In the genomic region with DNA sequence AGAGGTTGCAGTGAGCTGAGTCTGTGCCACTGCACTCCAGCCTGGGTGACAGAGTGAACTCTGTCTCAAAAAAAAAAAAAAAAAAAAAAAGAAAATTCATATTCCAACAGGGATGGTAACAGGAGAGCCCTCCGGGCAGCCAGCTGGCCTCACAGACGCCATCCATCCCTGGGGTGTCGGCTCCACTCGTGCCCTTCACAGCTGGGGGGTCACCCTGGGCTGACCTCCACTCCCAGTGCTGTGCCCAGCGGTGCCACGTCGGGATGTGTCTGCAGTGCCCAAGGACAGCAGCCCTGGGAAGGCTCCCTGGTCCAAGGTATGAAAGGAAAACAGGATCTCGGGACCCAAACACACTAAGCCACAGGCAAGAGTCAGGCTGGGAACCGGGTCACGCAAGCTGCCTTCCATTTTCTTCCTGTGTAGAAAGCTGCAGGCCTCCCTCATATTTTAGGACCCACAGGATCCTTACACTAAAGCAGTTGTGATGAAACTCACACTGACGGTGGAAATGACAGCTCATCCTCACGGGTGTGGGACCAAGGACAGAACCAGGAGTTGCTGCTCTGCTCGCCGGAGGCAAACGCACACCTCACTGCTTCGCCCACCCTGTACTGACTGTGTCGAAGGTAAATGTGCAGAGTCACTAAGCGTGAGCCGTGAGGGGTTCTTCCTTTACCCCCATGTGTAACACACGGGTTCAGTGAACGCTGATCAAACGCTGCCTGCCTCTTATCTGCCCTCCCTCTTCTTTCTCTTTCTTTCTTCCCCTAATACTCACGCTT, we compare ENCODE assay signal across 10 cellular contexts. TPM values are rescaled to one million over a fixed set of nuclear protein-coding genes. Genes with fewer than 3 reads are reported as not detected.
DNase-seq lines count a peak whose midpoint lies in the region; ATAC-seq and TF ChIP-seq lines count a peak whose summit lies in the region.
"Had no signal": no experiment of that assay in that cellular context is flagged by ENCODE, and none has a peak within 500 bp of the region (broad histone marks: within the 10 kb centered on the region; RNA-seq: fewer than 3 reads in every experiment).

No MANE protein-coding gene starts in this region.

- peak; percentile 18 for DNase-seq in stimulated activated CD4-positive, alpha-beta T cell treated with anti-CD3 and anti-CD28 coated beads, Interleukin-2, amount 100 ng/mL, for 4 hours (ENCODE audit: low read depth)
- DNase-seq in stimulated activated CD4-positive, alpha-beta T cell treated with anti-CD3 and anti-CD28 coated beads, Interleukin-2, amount 100 ng/mL, for 48 hours = no peak
- DNase-seq in activated T-helper 2 cell treated with anti-CD3 and anti-CD28 coated beads, Interferon-gamma antibody, Interleukin-2, Interleukin-4, amounts not matched to agents 10 μg/mL and 5 μg/mL and 100 μg/mL, durations not matched to agents 14 hours and 24 hours and 36 hours (ENCODE audit: low spot score) = no peak
- DNase-seq in right lobe of liver (no peak), type B pancreatic cell (ENCODE audit: extremely low spot score, unreplicated experiment) (no peak), activated gamma-delta T cell (lab: John Stamatoyannopoulos, UW) (no peak), UCSD-AML1 (lab: John Stamatoyannopoulos, UW; ENCODE audit: unreplicated experiment) (no peak), NCI-H2227 (lab: John Stamatoyannopoulos, UW; ENCODE audit: unreplicated experiment) (no peak)
- DNase-seq: NCI-H1092 treated with DMSO at 0.1 percent for 48 hours, upper lobe of right lung had no signal

- H3K27me3 Mint-ChIP-seq in activated T-helper 2 cell treated with anti-CD3 and anti-CD28 coated beads, Interferon-gamma antibody, Interleukin-2, Interleukin-4, amounts not matched to agents 10 μg/mL and 5 μg/mL and 100 μg/mL, durations not matched to agents 14 hours and 24 hours and 36 hours (ENCODE audit: low read depth) = no peaks in the 10 kb centered on the region
- no peaks in the 10 kb centered on the region for H3K27me3 Mint-ChIP-seq in type B pancreatic cell

- H3K4me1 Mint-ChIP-seq in activated T-helper 2 cell treated with anti-CD3 and anti-CD28 coated beads, Interferon-gamma antibody, Interleukin-2, Interleukin-4, amounts not matched to agents 10 μg/mL and 5 μg/mL and 100 μg/mL, durations not matched to agents 14 hours and 24 hours and 36 hours (ENCODE audit: low read depth) = peaks cover 63% of the 10 kb centered on the region
- H3K4me1 Mint-ChIP-seq in type B pancreatic cell (ENCODE audit: unreplicated experiment) = peaks cover 47% of the 10 kb centered on the region

- H3K36me3 ChIP-seq in right lobe of liver = no peaks in the 10 kb centered on the region
- H3K36me3 ChIP-seq: upper lobe of right lung had no signal

- H3K9me3 ChIP-seq in right lobe of liver = no peaks in the 10 kb centered on the region
- H3K9me3 ChIP-seq: upper lobe of right lung had no signal

- H3K27ac ChIP-seq in right lobe of liver = peak overlapping the region; percentile 95 to 99 (median 99)
- H3K27ac ChIP-seq: upper lobe of right lung had no signal

- peak overlapping the region; percentile 78 for H3K4me3 Mint-ChIP-seq in activated T-helper 2 cell treated with anti-CD3 and anti-CD28 coated beads, Interferon-gamma antibody, Interleukin-2, Interleukin-4, amounts not matched to agents 10 μg/mL and 5 μg/mL and 100 μg/mL, durations not matched to agents 14 hours and 24 hours and 36 hours (ENCODE audit: low read depth)
- peak overlapping the region; percentile 37 for H3K4me3 Mint-ChIP-seq in type B pancreatic cell

- 28% methylated on average over 16 of the region's 23 CpGs for WGBS in right lobe of liver (ENCODE audit: insufficient coverage, low coverage, low lambda C conversion rate, missing lambda C conversion rate)

- no peak for ATAC-seq in right lobe of liver
- ATAC-seq: upper lobe of right lung had no signal

- peak overlapping the region; percentile 6 to 98 (median 91) for H3K4me3 ChIP-seq in right lobe of liver
- H3K4me3 ChIP-seq: upper lobe of right lung had no signal

- intact Hi-C loops in activated T-helper 2 cell treated with anti-CD3 and anti-CD28 coated beads, Interferon-gamma antibody, Interleukin-2, Interleukin-4, amounts not matched to agents 10 μg/mL and 5 μg/mL and 100 μg/mL, durations not matched to agents 14 hours and 24 hours and 36 hours (cut with micrococcal nuclease) = loop anchor here (5.0 kb wide), 2 partner anchors 99 to 494 kb away; partner anchors contain the start of genes CEP72 and NKD2
- intact Hi-C loops in right lobe of liver (cut with DNase I) = no loop called here

- no peak for TF ChIP-seq POLR2A in right lobe of liver (IDR thresholded peaks at IDR 0.05)

- TF ChIP-seq CTCF in right lobe of liver (IDR thresholded peaks at IDR 0.05) (no peak), type B pancreatic cell (conservative IDR thresholded peaks at IDR 0.05) (no peak)

- peaks cover 0 to 76% (median 36%) of the 10 kb centered on the region in 4 donors for H3K4me1 ChIP-seq in right lobe of liver

- H3K27ac Mint-ChIP-seq in activated T-helper 2 cell treated with anti-CD3 and anti-CD28 coated beads, Interferon-gamma antibody, Interleukin-2, Interleukin-4, amounts not matched to agents 10 μg/mL and 5 μg/mL and 100 μg/mL, durations not matched to agents 14 hours and 24 hours and 36 hours = peak overlapping the region; percentile 56
- H3K27ac Mint-ChIP-seq in type B pancreatic cell = peak overlapping the region; percentile 63

- peaks cover 18% of the 10 kb centered on the region for H3K36me3 Mint-ChIP-seq in activated T-helper 2 cell treated with anti-CD3 and anti-CD28 coated beads, Interferon-gamma antibody, Interleukin-2, Interleukin-4, amounts not matched to agents 10 μg/mL and 5 μg/mL and 100 μg/mL, durations not matched to agents 14 hours and 24 hours and 36 hours (ENCODE audit: low read depth)
- no peaks in the 10 kb centered on the region for H3K36me3 Mint-ChIP-seq in type B pancreatic cell

- H3K27me3 ChIP-seq in right lobe of liver = no peaks in the 10 kb centered on the region
- H3K27me3 ChIP-seq: upper lobe of right lung had no signal

- no peaks in the 10 kb centered on the region for H3K9me3 Mint-ChIP-seq in activated T-helper 2 cell treated with anti-CD3 and anti-CD28 coated beads, Interferon-gamma antibody, Interleukin-2, Interleukin-4, amounts not matched to agents 10 μg/mL and 5 μg/mL and 100 μg/mL, durations not matched to agents 14 hours and 24 hours and 36 hours
- no peaks in the 10 kb centered on the region for H3K9me3 Mint-ChIP-seq in type B pancreatic cell

RNA-seq across cellular contexts. Expression of gene SLC12A7, which starts 5.3 kb away (rescaled TPM):
- 31.1 and 31.9 TPM in 2 replicates for total RNA-seq in activated T-helper 2 cell treated with anti-CD3 and anti-CD28 coated beads, Interferon-gamma antibody, Interleukin-2, Interleukin-4, amounts not matched to agents 10 μg/mL and 5 μg/mL and 100 μg/mL, durations not matched to agents 14 hours and 24 hours and 36 hours
- total RNA-seq in right lobe of liver (10 to 100 TPM; 38.9 to 65.2 (median 53.3) TPM), type B pancreatic cell (ENCODE audit: low replicate concordance) (44.7 and 57.6 TPM in 2 replicates)
